ENCODE assay signal across 20 cellular contexts in the genomic region with DNA sequence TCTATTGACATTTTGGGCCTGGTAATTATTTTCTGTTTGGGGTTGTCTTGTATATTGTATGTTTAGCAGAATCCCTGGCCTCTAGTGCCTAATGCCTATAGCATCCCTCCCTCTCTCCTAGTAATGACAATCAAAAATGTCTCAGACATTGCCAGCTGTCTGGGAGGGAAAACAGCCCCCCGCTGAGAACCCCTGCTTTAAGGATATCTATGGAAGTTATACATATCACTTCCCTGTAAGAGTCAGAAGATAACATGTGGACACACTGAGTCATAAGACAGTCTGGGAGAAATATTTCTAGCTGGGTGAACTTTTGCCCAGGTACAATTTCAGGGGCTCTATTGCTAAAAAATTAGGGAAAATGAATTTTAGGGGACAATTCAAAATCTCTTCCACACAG.
DNase-seq lines count a peak whose midpoint lies in the region; ATAC-seq and TF ChIP-seq lines count a peak whose summit lies in the region.
"Had no signal": no experiment of that assay in that cellular context is flagged by ENCODE, and none has a peak within 500 bp of the region (broad histone marks: within the 10 kb centered on the region; RNA-seq: fewer than 3 reads in every experiment).

No MANE protein-coding gene starts in this region.

- no peak overlapping the region for H3K4me2 ChIP-seq in IMR-90 (ENCODE audit: low read depth, low read length)
- H3K4me2 ChIP-seq: BLaER1 treated with 17β-estradiol and CSF1 and Interleukin-3, amounts not matched to agents 10 nM and 100 nM had no signal

- no peak for TF ChIP-seq RAD21 in IMR-90 (IDR thresholded peaks at IDR 0.05; ENCODE audit: low read length)

- H4K20me1 ChIP-seq in IMR-90 (ENCODE audit: insufficient read depth, low read length), result no peaks in the 10 kb centered on the region
- H4K20me1 ChIP-seq: BLaER1 treated with 17β-estradiol and CSF1 and Interleukin-3, amounts not matched to agents 10 nM and 100 nM had no signal

- H3K36me3 Mint-ChIP-seq in glutamatergic neuron (ENCODE audit: unreplicated experiment), result no peaks in the 10 kb centered on the region
- H3K36me3 Mint-ChIP-seq: CD8-positive, alpha-beta T cell; IgD-negative memory B cell had no signal

- no peak overlapping the region for H3K4me3 Mint-ChIP-seq in glutamatergic neuron (ENCODE audit: unreplicated experiment)
- H3K4me3 Mint-ChIP-seq: B cell; CD8-positive, alpha-beta T cell; HFFc6; IgD-negative memory B cell had no signal

- H3K4me1 ChIP-seq in IMR-90 (ENCODE audit: control insufficient read depth, insufficient read depth, low read length), result peaks cover 2% of the 10 kb centered on the region; the same call in 1 of the 2 replicates

- H3K9ac ChIP-seq in IMR-90 (ENCODE audit: low read depth, low read length), result no peak overlapping the region
- H3K9ac ChIP-seq: BLaER1 treated with 17β-estradiol and CSF1 and Interleukin-3, amounts not matched to agents 10 nM and 100 nM had no signal

- H3K18ac ChIP-seq in IMR-90 (ENCODE audit: low read depth, low read length), result no peak overlapping the region

- no TSS peak for BruUV-seq in IMR-90 (replicated peaks; lab: Mats Ljungman, UMichigan)

- no peak overlapping the region for H4K91ac ChIP-seq in IMR-90 (ENCODE audit: insufficient read depth, low read depth, low read length)

- CTCF ChIA-PET in IMR-90 (lab: Yijun Ruan, JAX), result no interaction called here

- H3K27ac ChIP-seq in IMR-90 (ENCODE audit: insufficient read depth, low read length), result no peak overlapping the region
- peak overlapping the region; percentile 16 for H3K27ac ChIP-seq in brain microvascular endothelial cell
- H3K27ac ChIP-seq: BLaER1 treated with 17β-estradiol and CSF1 and Interleukin-3, amounts not matched to agents 10 nM and 100 nM had no signal

- dilution Hi-C loops in IMR-90 (cut with HindIII; ENCODE audit: low sequenced_read_pairs, unreplicated experiment), result no loop called here

- H3K27me3 ChIP-seq in IMR-90 (ENCODE audit: control insufficient read depth, insufficient read depth, low read length) (no peaks in the 10 kb centered on the region), brain microvascular endothelial cell (replicated peaks) (no peaks in the 10 kb centered on the region)
- H3K27me3 ChIP-seq: BLaER1 treated with 17β-estradiol and CSF1 and Interleukin-3, amounts not matched to agents 10 nM and 100 nM had no signal

- no peak overlapping the region for H2BK120ac ChIP-seq in IMR-90 (ENCODE audit: low read depth, low read length)

- TF ChIP-seq CTCF in IMR-90 (conservative IDR thresholded peaks at IDR 0.05; ENCODE audit: low read depth, low read length), result no peak
- TF ChIP-seq CTCF in brain microvascular endothelial cell (IDR thresholded peaks at IDR 0.05; ENCODE audit: low read depth, low read length, missing control alignments), result no peak
- no peak for TF ChIP-seq CTCF in glutamatergic neuron (IDR thresholded peaks at IDR 0.05; ENCODE audit: partially characterized antibody, unreplicated experiment)

- H3K4me3 ChIP-seq in IMR-90 (ENCODE audit: insufficient read depth, low read depth, low read length) (no peak overlapping the region), brain microvascular endothelial cell (ENCODE audit: low read depth, low read length) (no peak overlapping the region)
- H3K4me3 ChIP-seq: BLaER1 treated with 17β-estradiol and CSF1 and Interleukin-3, amounts not matched to agents 10 nM and 100 nM had no signal

- POLR2A ChIA-PET in IMR-90 (lab: Charles Lee; ENCODE audit: unreplicated experiment), result no interaction called here

- H3K27me3 Mint-ChIP-seq in glutamatergic neuron (ENCODE audit: unreplicated experiment), result peaks cover 4% of the 10 kb centered on the region
- H3K27me3 Mint-ChIP-seq: IgD-negative memory B cell had no signal

- no peak overlapping the region for H3K56ac ChIP-seq in IMR-90 (ENCODE audit: extremely low read depth, insufficient read depth, low read length)

- H3K27ac Mint-ChIP-seq in glutamatergic neuron (ENCODE audit: unreplicated experiment), result peak overlapping the region; percentile 12
- H3K27ac Mint-ChIP-seq: B cell; CD8-positive, alpha-beta T cell; HFFc6; IgD-negative memory B cell had no signal

- H3K9me3 Mint-ChIP-seq in glutamatergic neuron (ENCODE audit: unreplicated experiment), result peaks cover 6% of the 10 kb centered on the region
- H3K9me3 Mint-ChIP-seq: CD8-positive, alpha-beta T cell; HFFc6 had no signal

- H3K36me3 ChIP-seq in IMR-90 (ENCODE audit: control insufficient read depth, insufficient read depth, low read length) (no peaks in the 10 kb centered on the region), brain microvascular endothelial cell (replicated peaks) (no peaks in the 10 kb centered on the region)

- H3K9me3 ChIP-seq in IMR-90 (ENCODE audit: control insufficient read depth, insufficient read depth, low read length), result no peaks in the 10 kb centered on the region
- H3K9me3 ChIP-seq: BLaER1 treated with 17β-estradiol and CSF1 and Interleukin-3, amounts not matched to agents 10 nM and 100 nM had no signal

- no peak for DNase-seq in IMR-90
- peak; percentile 79 for DNase-seq in brain microvascular endothelial cell
- no peak for DNase-seq in glutamatergic neuron
- no peak for DNase-seq in activated CD8-positive, alpha-beta memory T cell treated with anti-CD3 and anti-CD28 coated beads, Interleukin-2, amount 50 U/mL, for 4 hours
- DNase-seq in NCI-H2029 (lab: John Stamatoyannopoulos, UW), result no peak
- no peak for DNase-seq in GM19240 (ENCODE audit: insufficient read length, low spot score)
- DNase-seq: 8988T; CD8-positive, alpha-beta T cell; COR-L47; DMS 273 treated with DMSO at 0.1 percent for 48 hours; DMS53; DND-41; GOT3; H7; HFFc6 had no signal

- H2BK5ac ChIP-seq in IMR-90 (ENCODE audit: low read depth, low read length, poor library complexity, severe bottlenecking), result no peak overlapping the region

- in situ Hi-C loops in IMR-90 (cut with MboI; ENCODE audit: low sequenced_read_pairs) (no loop called here), brain microvascular endothelial cell (cut with HindIII; ENCODE audit: low pct_ligation_motif_present, low sequenced_read_pairs) (no loop called here)

- H4K8ac ChIP-seq in IMR-90 (ENCODE audit: low read depth in 2 of 2, low read length in 2 of 2), result no peak overlapping the region

- no peak for TF ChIP-seq POLR2A in IMR-90 (IDR thresholded peaks at IDR 0.05; ENCODE audit: low read depth, low read length)

- no peaks in the 10 kb centered on the region for H3K79me1 ChIP-seq in IMR-90 (ENCODE audit: low read depth in 1 of 2, low read length in 2 of 2)

- H2AFZ ChIP-seq in IMR-90 (replicated peaks; ENCODE audit: low read length, poor library complexity), result no peak overlapping the region

- H2BK20ac ChIP-seq in IMR-90 (ENCODE audit: low read depth, low read length), result peak overlapping the region; percentile 9; the same call in 1 of the 2 replicates

- no peak overlapping the region for H2AK5ac ChIP-seq in IMR-90 (ENCODE audit: low read depth, low read length)

- no peak overlapping the region for H3K14ac ChIP-seq in IMR-90 (replicated peaks; ENCODE audit: low read depth, low read length)

- H3K4me1 Mint-ChIP-seq in glutamatergic neuron (ENCODE audit: low read depth, unreplicated experiment), result no peaks in the 10 kb centered on the region

- H3K9me1 ChIP-seq in IMR-90 (ENCODE audit: insufficient read depth, low read length), result no peaks in the 10 kb centered on the region; the same call in 1 of the 2 replicates

- intact Hi-C loops in IMR-90 (cut with micrococcal nuclease), result no loop called here

- no peak overlapping the region for H3K23ac ChIP-seq in IMR-90 (ENCODE audit: low read depth, low read length)

- no CpG with 5 or more reads among the region's 1 CpG for WGBS in IMR-90 (ENCODE audit: extremely low coverage in 2 of 2, insufficient read length in 1 of 2), 2 experiments

- H4K5ac ChIP-seq in IMR-90 (ENCODE audit: low read depth, low read length), result no peak overlapping the region

- no peak overlapping the region for H3K4ac ChIP-seq in IMR-90 (ENCODE audit: low read depth, low read length)

- no peak overlapping the region; the same call in 2 of the 3 replicates for H2BK15ac ChIP-seq in IMR-90 (ENCODE audit: low read depth, low read length)

- ATAC-seq in IMR-90 (ENCODE audit: low read depth) (no peak), GM18519 (IDR thresholded peaks at IDR 0.05; ENCODE audit: low FRiP score, unreplicated experiment) (no peak)
- ATAC-seq: CD8-positive, alpha-beta T cell; HCT116 had no signal

- H2AK9ac ChIP-seq in IMR-90 (replicated peaks; ENCODE audit: low read depth, low read length, poor library complexity), result no peak overlapping the region

TF ChIP-seq in IMR-90, 13 proteins besides CTCF, POLR2A, EP300 and RAD21:
- TF ChIP-seq CEBPB (IDR thresholded peaks at IDR 0.05; ENCODE audit: low read depth, low read length), result no peak
